ENCODE assay signal across 1 cellular context in the genomic region with DNA sequence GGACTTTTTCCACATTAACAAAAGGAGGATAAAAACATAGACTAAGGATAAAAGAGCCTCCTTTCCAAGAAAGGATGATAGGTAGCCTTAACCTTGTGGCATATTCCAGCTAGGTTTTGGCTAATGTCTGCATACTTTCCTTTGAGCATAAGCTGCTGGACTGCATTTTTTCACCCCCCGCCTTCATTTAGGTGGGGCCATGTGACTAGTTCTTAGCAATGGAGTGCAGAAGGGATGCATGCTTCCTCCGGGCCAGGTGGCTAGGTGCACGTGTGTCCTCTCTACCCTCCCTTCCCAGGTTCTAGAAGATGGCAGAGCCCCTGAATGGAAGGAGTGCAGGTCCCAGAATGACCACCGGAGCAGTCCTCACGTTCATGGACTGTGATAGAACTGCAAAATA.
TF ChIP-seq lines count a peak whose summit lies in the region.

No MANE protein-coding gene starts in this region.

TF ChIP-seq in GM23338, 12 proteins besides CTCF, POLR2A, EP300 and RAD21:
- TF ChIP-seq EZH2phosphoT487 (IDR thresholded peaks at IDR 0.05; ENCODE audit: unreplicated experiment) (no peak), STAT1 (IDR thresholded peaks at IDR 0.05; ENCODE audit: unreplicated experiment) (no peak), ZNF331 (CRISPR knock-in tag; IDR thresholded peaks at IDR 0.05; ENCODE audit: low read depth) (no peak)
